Comparison of ENCODE assay signal across 8 cellular contexts in the genomic region with DNA sequence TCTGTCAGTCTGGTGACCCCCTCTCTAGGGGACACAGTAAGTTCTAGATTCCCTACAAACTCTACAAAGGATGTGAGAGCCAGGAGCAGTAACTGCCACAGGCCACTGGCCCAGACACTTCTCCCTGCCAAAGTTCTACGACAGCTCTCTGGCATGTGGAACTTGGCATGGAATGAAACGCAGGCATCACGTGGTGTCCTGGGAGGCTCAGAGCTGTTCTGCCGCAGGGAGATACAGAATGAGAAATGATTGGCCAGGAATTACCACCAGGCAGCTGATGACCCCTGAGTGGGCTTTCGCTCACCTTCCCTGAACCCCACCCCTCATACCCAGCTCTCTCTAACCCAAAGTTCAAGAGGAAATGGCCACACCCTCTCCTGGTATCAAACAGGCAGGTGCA. TPM values are rescaled to one million over a fixed set of nuclear protein-coding genes. Genes with fewer than 3 reads are reported as not detected.
DNase-seq lines count a peak whose midpoint lies in the region; FAIRE-seq and TF ChIP-seq lines count a peak whose summit lies in the region.

No MANE protein-coding gene starts in this region.

- no peaks in the 10 kb centered on the region for H3K36me3 ChIP-seq in uterus

- H3K4me3 ChIP-seq in uterus, result no peak overlapping the region

- FAIRE-seq in D721Med (lab: Jason Lieb, UNC), result no peak

- H3K27ac ChIP-seq in uterus, result peak overlapping the region; percentile 17 to 53

- H3K27me3 ChIP-seq in uterus, result no peaks in the 10 kb centered on the region

- intact Hi-C loops in uterus (cut with DNase I; ENCODE audit: low total_unique reads), result no loop called here

- no peak for TF ChIP-seq POLR2A in uterus (IDR thresholded peaks at IDR 0.05)

- no peaks in the 10 kb centered on the region for H3K9me3 ChIP-seq in uterus

- peak; percentile 20 for DNase-seq in NCI-H1694 treated with DMSO at 0.1 percent for 48 hours (lab: John Stamatoyannopoulos, UW)
- no peak for DNase-seq in NCI-H1694 (lab: John Stamatoyannopoulos, UW)
- peak; percentile 69 for DNase-seq in epidermal melanocyte (ENCODE audit: insufficient read length, low spot score)
- DNase-seq in lung microvascular endothelial cell (ENCODE audit: low read depth in 2 of 2), result peak; percentile 44 to 82
- peak; percentile 73 to 79 for DNase-seq in uterus
- no peak for DNase-seq in HUDEP-2 (lab: John Stamatoyannopoulos, UW; ENCODE audit: unreplicated experiment in 76 of 76)
- no peak for DNase-seq in D721Med (ENCODE audit: insufficient read length, low spot score)
- DNase-seq in NCI-H82 treated with DMSO at 0.1 percent for 48 hours (lab: John Stamatoyannopoulos, UW; ENCODE audit: unreplicated experiment), result no peak

- TF ChIP-seq CTCF in uterus (IDR thresholded peaks at IDR 0.05) (no peak), D721Med (IDR thresholded peaks at IDR 0.05; ENCODE audit: insufficient read depth, missing control alignments) (no peak)

- peaks cover 0 to 8% of the 10 kb centered on the region in 2 donors for H3K4me1 ChIP-seq in uterus

RNA-seq across cellular contexts. Expression of gene MSRB2, which starts 29.8 kb away (rescaled TPM):
- 9.2 and 10.3 TPM in 2 replicates for total RNA-seq in lung microvascular endothelial cell
- total RNA-seq in uterus, result 10 to 100 TPM; 14.6 to 36.9 (median 24.3) TPM

Comparison
In these comparisons a context has a peak if more than half of its experiments do, and no peak if none do; other contexts are left out.
1. DNase-seq: peak in NCI-H1694 treated with DMSO at 0.1 percent for 48 hours (single experiment), epidermal melanocyte (single experiment), lung microvascular endothelial cell (2 of 2) and uterus (2 of 2); none in NCI-H1694 (single experiment), HUDEP-2 (0 of 76), D721Med (single experiment) and NCI-H82 treated with DMSO at 0.1 percent for 48 hours (single experiment).